1 cellular context compared by ENCODE assay signal in genomic region chr13:95231393-95231792, GRCh38.
TF ChIP-seq lines count a peak whose summit lies in the region.

No MANE protein-coding gene starts in this region.

TF ChIP-seq in H1, 55 proteins besides CTCF, POLR2A, EP300 and RAD21 (continued from another document):
- no peak for TF ChIP-seq ASH2L (IDR thresholded peaks at IDR 0.05; ENCODE audit: low read length)
- no peak for TF ChIP-seq EGR1 (IDR thresholded peaks at IDR 0.05; ENCODE audit: borderline replicate concordance, low read depth, low read length)
- TF ChIP-seq SIRT6 (IDR thresholded peaks at IDR 0.05; ENCODE audit: low read length) = no peak
- TF ChIP-seq MAFK (IDR thresholded peaks at IDR 0.05; ENCODE audit: low read depth, low read length) = no peak
- TF ChIP-seq BCL11A (IDR thresholded peaks at IDR 0.05; ENCODE audit: low read depth in 2 of 2, low read length in 2 of 2) = no peak
